In genomic region chr19:39083599-39083982, GRCh38 we compare ENCODE assay signal across 12 cellular contexts. TPM values are rescaled to one million over a fixed set of nuclear protein-coding genes. Genes with fewer than 3 reads are reported as not detected.
DNase-seq lines count a peak whose midpoint lies in the region; ATAC-seq lines count a peak whose summit lies in the region.
"Had no signal": no experiment of that assay in that cellular context is flagged by ENCODE, and none has a peak within 500 bp of the region (broad histone marks: within the 10 kb centered on the region; RNA-seq: fewer than 3 reads in every experiment).

No MANE protein-coding gene starts in this region.

- intact Hi-C loops in activated CD4-positive, alpha-beta T cell treated with anti-CD3 and anti-CD28 coated beads for 36 hours (cut with DNase I, micrococcal nuclease) = no loop called here

- H3K4me1 Mint-ChIP-seq in activated CD4-positive, alpha-beta T cell treated with anti-CD3 and anti-CD28 coated beads for 36 hours = peaks cover 13% of the 10 kb centered on the region

- H3K9me3 Mint-ChIP-seq in activated CD4-positive, alpha-beta T cell treated with anti-CD3 and anti-CD28 coated beads for 36 hours (ENCODE audit: low read depth) = no peaks in the 10 kb centered on the region
- H3K9me3 Mint-ChIP-seq: activated T-helper 2 cell treated with anti-CD3 and anti-CD28 coated beads, Interferon-gamma antibody, Interleukin-2, Interleukin-4, amounts not matched to agents 10 μg/mL and 5 μg/mL and 100 μg/mL, durations not matched to agents 14 hours and 24 hours and 36 hours had no signal

- POLR2A ChIA-PET in activated CD4-positive, alpha-beta T cell treated with anti-CD3 and anti-CD28 coated beads for 36 hours (lab: Charles Lee) = no interaction called here

- no peak overlapping the region for H3K27ac Mint-ChIP-seq in activated CD4-positive, alpha-beta T cell treated with anti-CD3 and anti-CD28 coated beads for 36 hours
- H3K27ac Mint-ChIP-seq: activated T-helper 2 cell treated with anti-CD3 and anti-CD28 coated beads, Interferon-gamma antibody, Interleukin-2, Interleukin-4, amounts not matched to agents 10 μg/mL and 5 μg/mL and 100 μg/mL, durations not matched to agents 14 hours and 24 hours and 36 hours had no signal

- H3K27me3 Mint-ChIP-seq in activated CD4-positive, alpha-beta T cell treated with anti-CD3 and anti-CD28 coated beads for 36 hours = peaks cover 42% of the 10 kb centered on the region

- H3K4me3 ChIP-seq in iPS-11a (ENCODE audit: low read depth, low read length) = peak overlapping the region; percentile 53
- H3K4me3 ChIP-seq: tibial artery had no signal

- no peaks in the 10 kb centered on the region for H3K36me3 Mint-ChIP-seq in activated CD4-positive, alpha-beta T cell treated with anti-CD3 and anti-CD28 coated beads for 36 hours (ENCODE audit: low read depth)

- no peak for DNase-seq in activated CD4-positive, alpha-beta T cell treated with anti-CD3 and anti-CD28 coated beads for 36 hours
- no peak for DNase-seq in activated CD4-positive, alpha-beta T cell treated with anti-CD3 and anti-CD28 coated beads, Interleukin-2, amount 50 U/mL, for 1 hour
- DNase-seq in substantia nigra (lab: John Stamatoyannopoulos, UW) (no peak), NCI-H69 (lab: John Stamatoyannopoulos, UW) (no peak), amniotic stem cell (lab: John Stamatoyannopoulos, UW) (no peak)
- DNase-seq: KBM-7, NCI-H446 treated with DMSO at 0.1 percent for 48 hours, tibial artery had no signal

- H3K27ac ChIP-seq in angular gyrus (ENCODE audit: low read depth, low read length) (peak overlapping the region; percentile 89), substantia nigra (ENCODE audit: low read depth, low read length, poor library complexity, severe bottlenecking) (peak overlapping the region; percentile 94)
- H3K27ac ChIP-seq: tibial artery had no signal

- peak overlapping the region; percentile 36 for H3K4me3 Mint-ChIP-seq in activated CD4-positive, alpha-beta T cell treated with anti-CD3 and anti-CD28 coated beads for 36 hours

- ATAC-seq in activated CD4-positive, alpha-beta T cell treated with anti-CD3 and anti-CD28 coated beads for 36 hours = no peak
- ATAC-seq in HG02763 (IDR thresholded peaks at IDR 0.05; ENCODE audit: unreplicated experiment) = no peak

- CTCF ChIA-PET in activated CD4-positive, alpha-beta T cell treated with anti-CD3 and anti-CD28 coated beads for 36 hours (lab: Charles Lee) = interaction anchor here (1.0 kb wide), 1 partner anchor 31 kb away, joined by 5 read pairs; no protein-coding TSS in a partner anchor

RNA-seq across cellular contexts. Expression of gene ACP7, which starts 0.6 kb away (rescaled TPM):
- not detected for total RNA-seq in activated CD4-positive, alpha-beta T cell treated with anti-CD3 and anti-CD28 coated beads for 36 hours
- total RNA-seq: activated T-helper 2 cell treated with anti-CD3 and anti-CD28 coated beads, Interferon-gamma antibody, Interleukin-2, Interleukin-4, amounts not matched to agents 10 μg/mL and 5 μg/mL and 100 μg/mL, durations not matched to agents 14 hours and 24 hours and 36 hours had no signal

RNA-seq across cellular contexts. Expression of gene PAK4, which starts 42.0 kb away (rescaled TPM):
- total RNA-seq in activated CD4-positive, alpha-beta T cell treated with anti-CD3 and anti-CD28 coated beads for 36 hours = 10 to 100 TPM; 14.2 to 22.6 TPM

RNA-seq across cellular contexts. Expression of gene FBXO27, which starts 51.2 kb away (rescaled TPM):
- under 1 TPM; 0.71 to 0.90 TPM for total RNA-seq in activated CD4-positive, alpha-beta T cell treated with anti-CD3 and anti-CD28 coated beads for 36 hours
